Comparison of ENCODE assay signal across 19 cellular contexts in the genomic region with DNA sequence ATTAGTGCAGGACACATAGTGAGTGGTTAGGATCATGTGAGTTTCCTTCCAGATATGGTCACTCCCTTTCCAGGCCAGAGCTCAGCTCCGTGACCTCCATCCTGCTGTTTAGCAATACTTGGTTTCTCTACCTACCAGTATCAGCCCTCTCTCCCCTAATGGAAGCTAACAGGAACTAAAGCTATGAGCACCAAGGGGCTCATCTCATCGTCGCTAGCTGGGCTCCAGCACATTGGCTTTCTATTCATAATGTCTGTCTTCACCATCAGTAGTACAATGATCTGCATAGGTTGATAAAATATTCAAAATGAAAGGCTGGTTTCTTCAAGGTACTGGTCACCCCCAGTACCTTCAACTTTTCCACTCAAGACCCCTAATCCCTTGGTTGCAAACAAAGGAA. TPM values are rescaled to one million over a fixed set of nuclear protein-coding genes. Genes with fewer than 3 reads are reported as not detected.
DNase-seq lines count a peak whose midpoint lies in the region; ATAC-seq and TF ChIP-seq lines count a peak whose summit lies in the region.
"Had no signal": no experiment of that assay in that cellular context is flagged by ENCODE, and none has a peak within 500 bp of the region (broad histone marks: within the 10 kb centered on the region; RNA-seq: fewer than 3 reads in every experiment).

No MANE protein-coding gene starts in this region.

- H3K4me1 ChIP-seq in endodermal cell (ENCODE audit: control insufficient read depth, insufficient read depth, low read length): peaks cover 24% of the 10 kb centered on the region
- H3K4me1 ChIP-seq in right atrium auricular region: peaks cover 0 to 21% of the 10 kb centered on the region in 2 donors

- H3K36me3 ChIP-seq in endodermal cell (ENCODE audit: control insufficient read depth, insufficient read depth, low read length) (no peaks in the 10 kb centered on the region), right atrium auricular region (no peaks in the 10 kb centered on the region)
- H3K36me3 ChIP-seq: BLaER1 had no signal

- H3K36me3 Mint-ChIP-seq in endodermal cell (ENCODE audit: low read depth): no peaks in the 10 kb centered on the region
- H3K36me3 Mint-ChIP-seq in neural crest cell (ENCODE audit: low read depth): no peaks in the 10 kb centered on the region
- H3K36me3 Mint-ChIP-seq: CD14-positive monocyte; CD4-positive, alpha-beta memory T cell had no signal

- H3K9ac ChIP-seq in endodermal cell (ENCODE audit: extremely low read depth, low read length, poor library complexity, severe bottlenecking): no peak overlapping the region
- H3K9ac ChIP-seq: BLaER1 had no signal

- no peaks in the 10 kb centered on the region for H3K9me3 Mint-ChIP-seq in endodermal cell
- no peaks in the 10 kb centered on the region for H3K9me3 Mint-ChIP-seq in neural crest cell
- H3K9me3 Mint-ChIP-seq: CD4-positive, alpha-beta memory T cell; GM23338 had no signal

- 80 to 81% methylated on average over 1 to 3 of the region's 3 CpGs for WGBS in endodermal cell (ENCODE audit: insufficient coverage in 1 of 2, insufficient read length in 1 of 2), 2 experiments

- H3K4me3 Mint-ChIP-seq in endodermal cell (no peak overlapping the region), neural crest cell (peak overlapping the region; percentile 38)
- H3K4me3 Mint-ChIP-seq: CD4-positive, alpha-beta memory T cell; GM23338 had no signal

- H3K4me1 Mint-ChIP-seq in endodermal cell (peaks cover 34% of the 10 kb centered on the region), neural crest cell (peaks cover 9% of the 10 kb centered on the region)

- peak overlapping the region; percentile 27 for H3K4me3 ChIP-seq in endodermal cell (ENCODE audit: low read length)
- H3K4me3 ChIP-seq in right atrium auricular region: no peak overlapping the region
- H3K4me3 ChIP-seq: BLaER1, GM23338 had no signal

- no peak for DNase-seq in endodermal cell
- no peak for DNase-seq in neural crest cell (ENCODE audit: low read depth, low spot score)
- no peak for DNase-seq in DMS79 treated with DMSO at 0.1 percent for 48 hours (lab: John Stamatoyannopoulos, UW)
- DNase-seq in right atrium auricular region (ENCODE audit: low spot score): no peak
- no peak for DNase-seq in hypothalamus (lab: John Stamatoyannopoulos, UW)
- DNase-seq: 8988T; CD4-positive, alpha-beta memory T cell; DMS153; DMS79; GF-D8; H7; IMR-90; KBM-7 had no signal

- H3K27ac Mint-ChIP-seq in endodermal cell (no peak overlapping the region), neural crest cell (ENCODE audit: unreplicated experiment) (no peak overlapping the region)
- H3K27ac Mint-ChIP-seq: CD14-positive monocyte; CD4-positive, alpha-beta memory T cell; GM23338 had no signal

- TF ChIP-seq CTCF in VCaP (conservative IDR thresholded peaks at IDR 0.05) (no peak), endodermal cell (conservative IDR thresholded peaks at IDR 0.05) (no peak), neural crest cell (conservative IDR thresholded peaks at IDR 0.05) (no peak), right atrium auricular region (IDR thresholded peaks at IDR 0.05) (no peak)

- H3K27me3 ChIP-seq in endodermal cell (ENCODE audit: control insufficient read depth, insufficient read depth, low read length, poor library complexity, severe bottlenecking) (peaks cover 24% of the 10 kb centered on the region), right atrium auricular region (no peaks in the 10 kb centered on the region)

- H3K27ac ChIP-seq in VCaP (peak overlapping the region; percentile 81), endodermal cell (ENCODE audit: low read depth, low read length) (no peak overlapping the region), right atrium auricular region (no peak overlapping the region)
- H3K27ac ChIP-seq: BLaER1 had no signal

- H3K27me3 Mint-ChIP-seq in endodermal cell (ENCODE audit: insufficient read depth) (peaks cover 53% of the 10 kb centered on the region), neural crest cell (ENCODE audit: low read depth) (peaks cover 38% of the 10 kb centered on the region)

- H3K9me3 ChIP-seq in endodermal cell (ENCODE audit: control insufficient read depth, low read length) (no peaks in the 10 kb centered on the region), right atrium auricular region (no peaks in the 10 kb centered on the region)
- H3K9me3 ChIP-seq: BLaER1 had no signal

- no peak for ATAC-seq in GM19035 (IDR thresholded peaks at IDR 0.05; ENCODE audit: unreplicated experiment)
- ATAC-seq: GM23338, HCT116 had no signal

RNA-seq across cellular contexts. Expression of a gene that starts 2.4 kb away (rescaled TPM):
- total RNA-seq in endodermal cell (1 to 10 TPM; 5.1 to 9.9 TPM), neural crest cell (2.5 and 2.8 TPM in 2 replicates), right atrium auricular region (10 to 100 TPM; 22.2 to 26.8 TPM)
- polyA plus RNA-seq in endodermal cell (2013, experiment 1 of 2): 5.9 TPM
- polyA plus RNA-seq in endodermal cell (2013, experiment 2 of 2): 6.6 TPM
- total RNA-seq: CD4-positive, alpha-beta memory T cell had no signal
- polyA plus RNA-seq: CD14-positive monocyte; CD4-positive, alpha-beta memory T cell had no signal
